ENCODE assay signal across 23 cellular contexts in genomic region chr21:46172863-46173528, GRCh38. TPM values are rescaled to one million over a fixed set of nuclear protein-coding genes. Genes with fewer than 3 reads are reported as not detected.
A peak's percentile ranks its signal among the peaks of the same experiment; 100 is the strongest.
DNase-seq lines count a peak whose midpoint lies in the region; TF ChIP-seq lines count a peak whose summit lies in the region.
"Had no signal": no experiment of that assay in that cellular context is flagged by ENCODE, and none has a peak within 500 bp of the region (broad histone marks: within the 10 kb centered on the region; RNA-seq: fewer than 3 reads in every experiment).

No MANE protein-coding gene starts in this region.

- peak; percentile 21 for DNase-seq in H7
- DNase-seq in activated CD4-positive, alpha-beta memory T cell treated with anti-CD3 and anti-CD28 coated beads for 36 hours, result peak; percentile 3
- DNase-seq in hepatocyte (ENCODE audit: low spot score), result peak; percentile 1
- DNase-seq in sigmoid colon, result peak; percentile 19
- DNase-seq in DMS153 (lab: John Stamatoyannopoulos, UW), result no peak
- DNase-seq in LoVo (ENCODE audit: low spot score), result no peak
- no peak for DNase-seq in amniotic stem cell (lab: John Stamatoyannopoulos, UW)
- DNase-seq: activated CD8-positive, alpha-beta T cell treated with anti-CD3 and anti-CD28 coated beads for 36 hours; activated naive CD4-positive, alpha-beta T cell treated with Interleukin-2 at 50 U/mL for 16 hours; activated T-cell treated with anti-CD3 and anti-CD28 coated beads, Interleukin-2, amount 50 U/mL, for 4 hours; amygdala; dermis blood vessel endothelial cell; HFFc6; NCI-H1092 treated with DMSO at 0.1 percent for 48 hours; NCI-H187 treated with DMSO at 0.1 percent for 48 hours; NCI-H2227 treated with DMSO at 0.1 percent for 48 hours; RPMI8226; SK-N-SH; stimulated activated CD4-positive, alpha-beta T cell treated with anti-CD3 and anti-CD28 coated beads, Interleukin-2, amount 100 ng/mL, for 48 hours; stimulated activated naive CD4-positive, alpha-beta T cell had no signal

- H3K27me3 Mint-ChIP-seq in activated CD4-positive, alpha-beta memory T cell treated with anti-CD3 and anti-CD28 coated beads for 36 hours, result peaks cover 2% of the 10 kb centered on the region
- H3K27me3 Mint-ChIP-seq: activated CD8-positive, alpha-beta T cell treated with anti-CD3 and anti-CD28 coated beads for 36 hours had no signal

- no peaks in the 10 kb centered on the region for H3K27me3 ChIP-seq in H7 (ENCODE audit: control insufficient read depth, insufficient read depth, low read length)
- H3K27me3 ChIP-seq in hepatocyte, result no peaks in the 10 kb centered on the region
- H3K27me3 ChIP-seq in sigmoid colon, result no peaks in the 10 kb centered on the region

- intact Hi-C loops in activated CD4-positive, alpha-beta memory T cell treated with anti-CD3 and anti-CD28 coated beads for 36 hours (cut with micrococcal nuclease), result no loop called here
- intact Hi-C loops in sigmoid colon (cut with DNase I), result no loop called here

- POLR2A ChIA-PET in activated CD4-positive, alpha-beta memory T cell treated with anti-CD3 and anti-CD28 coated beads for 36 hours (lab: Charles Lee), result no interaction called here

- TF ChIP-seq EP300 in sigmoid colon (IDR thresholded peaks at IDR 0.05), result no peak

- H3K9me3 Mint-ChIP-seq in activated CD4-positive, alpha-beta memory T cell treated with anti-CD3 and anti-CD28 coated beads for 36 hours, result peaks cover 28% of the 10 kb centered on the region

- H3K36me3 ChIP-seq in H7 (replicated peaks; ENCODE audit: control insufficient read depth, insufficient read depth, low read length), result no peaks in the 10 kb centered on the region
- no peaks in the 10 kb centered on the region for H3K36me3 ChIP-seq in hepatocyte (replicated peaks; ENCODE audit: insufficient read depth, low read depth)
- H3K36me3 ChIP-seq in sigmoid colon, result no peaks in the 10 kb centered on the region

- H3K27ac ChIP-seq in hepatocyte (no peak overlapping the region), sigmoid colon (no peak overlapping the region)
- H3K27ac ChIP-seq: C4-2B had no signal

- peaks cover 5% of the 10 kb centered on the region for H3K9me3 ChIP-seq in hepatocyte (ENCODE audit: low read depth)
- H3K9me3 ChIP-seq in sigmoid colon, result peaks cover 0 to 6% (median 0%) of the 10 kb centered on the region in 4 donors
- H3K9me3 ChIP-seq: SK-N-SH had no signal

- WGBS in hepatocyte (ENCODE audit: low lambda C conversion rate, missing lambda C conversion rate), result 93% methylated on average over 5 of the region's 6 CpGs
- 85 to 94% methylated on average over 6 of the region's 6 CpGs for WGBS in sigmoid colon, 2 donors

- H3K36me3 Mint-ChIP-seq in activated CD4-positive, alpha-beta memory T cell treated with anti-CD3 and anti-CD28 coated beads for 36 hours, result peaks cover 5% of the 10 kb centered on the region

- no peaks in the 10 kb centered on the region for H4K20me1 ChIP-seq in hepatocyte (ENCODE audit: insufficient read depth, poor library complexity, severe bottlenecking)

- CTCF ChIA-PET in activated CD4-positive, alpha-beta memory T cell treated with anti-CD3 and anti-CD28 coated beads for 36 hours (lab: Charles Lee), result no interaction called here

- H3K4me1 ChIP-seq in hepatocyte (ENCODE audit: insufficient read depth) (no peaks in the 10 kb centered on the region), sigmoid colon (no peaks in the 10 kb centered on the region)

- H3K4me1 Mint-ChIP-seq in activated CD4-positive, alpha-beta memory T cell treated with anti-CD3 and anti-CD28 coated beads for 36 hours (ENCODE audit: low read depth), result peaks cover 6% of the 10 kb centered on the region

- no peaks in the 10 kb centered on the region for H3K9me2 ChIP-seq in hepatocyte (replicated peaks; ENCODE audit: insufficient read depth)
- H3K9me2 ChIP-seq: SK-N-SH had no signal

- TF ChIP-seq POLR2A in sigmoid colon (IDR thresholded peaks at IDR 0.05), result no peak

- no peak overlapping the region for H3K4me2 ChIP-seq in hepatocyte
- H3K4me2 ChIP-seq: SK-N-SH had no signal

- TF ChIP-seq CTCF in hepatocyte (IDR thresholded peaks at IDR 0.05; ENCODE audit: poor library complexity) (no peak), sigmoid colon (IDR thresholded peaks at IDR 0.05) (no peak)

- H2AFZ ChIP-seq in hepatocyte, result no peak overlapping the region

- H3K4me3 Mint-ChIP-seq in activated CD4-positive, alpha-beta memory T cell treated with anti-CD3 and anti-CD28 coated beads for 36 hours, result no peak overlapping the region
- H3K4me3 Mint-ChIP-seq: activated CD8-positive, alpha-beta T cell treated with anti-CD3 and anti-CD28 coated beads for 36 hours; activated T-cell treated with anti-CD3 and anti-CD28 coated beads, Interleukin-2, amount 50 U/mL, for 4 hours; HFFc6 had no signal

- no peak overlapping the region for H3K4me3 ChIP-seq in H7 (ENCODE audit: insufficient read depth, low read depth, low read length)
- H3K4me3 ChIP-seq in hepatocyte, result no peak overlapping the region
- no peak overlapping the region for H3K4me3 ChIP-seq in sigmoid colon

- H3K79me2 ChIP-seq in hepatocyte, result peaks cover 22% of the 10 kb centered on the region

- no peak overlapping the region for H3K27ac Mint-ChIP-seq in activated CD4-positive, alpha-beta memory T cell treated with anti-CD3 and anti-CD28 coated beads for 36 hours
- H3K27ac Mint-ChIP-seq: activated CD8-positive, alpha-beta T cell treated with anti-CD3 and anti-CD28 coated beads for 36 hours; HFFc6; IgD-negative memory B cell had no signal

RNA-seq across cellular contexts. Expression of gene SPATC1L, which starts 11.3 kb away (rescaled TPM):
- total RNA-seq in H7 (2014; rRNA removed; shearing (Covaris generic)), result 35.5 and 41.5 TPM in 2 replicates
- total RNA-seq in activated CD4-positive, alpha-beta memory T cell treated with anti-CD3 and anti-CD28 coated beads for 36 hours, result 1 to 10 TPM; 5.7 to 6.7 TPM
- total RNA-seq in hepatocyte, result 8.3 and 10.1 TPM in 2 replicates
- 24.2 and 29.9 TPM in 2 replicates for polyA plus RNA-seq in hepatocyte
- 10 to 100 TPM in 1 of 4 donors, 1 to 10 TPM in 2, under 1 TPM in 1; 0.95 to 18.3 (median 7.1) TPM for total RNA-seq in sigmoid colon
- polyA plus RNA-seq in sigmoid colon, result 10 to 100 TPM in 1 of 3 donors, 1 to 10 TPM in 2; 3.2 to 11.0 (median 7.8) TPM

RNA-seq across cellular contexts. Expression of gene FTCD, which starts 17.6 kb away (rescaled TPM):
- total RNA-seq in H7 (2014; rRNA removed; shearing (Covaris generic)), result 1.6 TPM in 1 of 2 replicates, not detected in the other
- total RNA-seq in activated CD4-positive, alpha-beta memory T cell treated with anti-CD3 and anti-CD28 coated beads for 36 hours, result under 1 TPM in 1 of 2 experiments, not detected in 1; 0.22 TPM
- total RNA-seq in hepatocyte (25.8 and 27.5 TPM in 2 replicates), sigmoid colon (1 to 10 TPM in 1 of 4 donors, not detected in 3; 1.4 TPM)
- polyA plus RNA-seq in hepatocyte (60.9 and 76.8 TPM in 2 replicates), sigmoid colon (under 1 TPM in 1 of 3 donors, not detected in 2; 0.20 TPM)
- total RNA-seq: lung microvascular endothelial cell had no signal
- polyA plus RNA-seq: IgD-negative memory B cell had no signal

RNA-seq across cellular contexts. Expression of gene LSS, which starts 55.6 kb away (rescaled TPM):
- total RNA-seq in H7 (2014; rRNA removed; shearing (Covaris generic)), result 44.6 and 53.3 TPM in 2 replicates
- total RNA-seq in activated CD4-positive, alpha-beta memory T cell treated with anti-CD3 and anti-CD28 coated beads for 36 hours, result 10 to 100 TPM; 22.7 to 22.8 TPM
- total RNA-seq in hepatocyte, result 122 and 146 TPM in 2 replicates
- polyA plus RNA-seq in hepatocyte, result 131 TPM in 2 replicates
- 10 to 100 TPM; 47.6 to 63.7 (median 57.0) TPM for total RNA-seq in sigmoid colon
- polyA plus RNA-seq in sigmoid colon, result 10 to 100 TPM; 17.4 to 78.6 (median 27.5) TPM

Comparison
In these comparisons a context has a peak if more than half of its experiments do, and no peak if none do; other contexts are left out.
1. DNase-seq: peak in H7 (single experiment), activated CD4-positive, alpha-beta memory T cell treated with anti-CD3 and anti-CD28 coated beads for 36 hours (single experiment), hepatocyte (single experiment) and sigmoid colon (single experiment); none in DMS153 (single experiment), LoVo (single experiment) and amniotic stem cell (single experiment).
2. RNA of gene FTCD, which starts 17.6 kb away (total RNA-seq): 25.8 to 27.5 TPM in hepatocyte; 1.4 TPM in sigmoid colon, 0.22 TPM in activated CD4-positive, alpha-beta memory T cell treated with anti-CD3 and anti-CD28 coated beads for 36 hours and 1.6 TPM in H7; every median in the first group is over 10 times any median in the second.